Comparison of ENCODE assay signal across 13 cellular contexts in the genomic region with DNA sequence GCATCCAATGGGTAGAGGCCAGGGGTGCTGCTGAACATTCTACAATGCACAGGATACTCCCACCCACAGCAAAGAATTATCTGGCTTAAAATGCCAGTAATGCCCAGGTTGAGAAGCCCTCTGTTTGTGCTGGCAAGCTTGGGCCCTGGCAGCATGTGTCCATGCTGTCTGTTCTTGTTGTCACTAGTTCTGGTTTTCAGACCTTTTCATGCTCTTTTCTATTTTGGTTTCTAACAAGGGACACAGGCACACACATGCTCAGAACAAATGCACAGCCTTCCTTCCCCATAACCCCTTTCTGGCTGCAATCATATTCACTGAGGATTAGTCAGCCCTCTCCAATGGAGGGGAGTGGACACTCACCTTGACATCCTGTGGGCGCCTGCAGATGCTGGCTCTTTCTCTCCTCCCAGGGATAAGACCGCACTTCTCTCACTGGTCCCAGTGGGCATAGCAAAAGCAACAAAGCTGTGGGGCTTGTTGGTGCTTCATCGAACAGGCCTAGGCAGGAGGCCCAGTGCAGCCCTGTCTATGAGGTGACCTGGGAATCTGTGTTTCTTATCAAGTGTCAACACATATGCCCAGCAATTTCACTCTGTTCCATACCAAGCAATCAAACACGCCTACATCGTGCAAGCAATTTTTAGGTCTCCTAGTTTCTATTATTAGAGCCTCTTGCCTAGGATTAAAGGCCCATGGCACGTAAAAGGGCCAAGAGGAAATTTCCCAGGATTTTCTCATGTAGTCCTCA.
DNase-seq lines count a peak whose midpoint lies in the region; ATAC-seq and TF ChIP-seq lines count a peak whose summit lies in the region.
"Had no signal": no experiment of that assay in that cellular context is flagged by ENCODE, and none has a peak within 500 bp of the region (broad histone marks: within the 10 kb centered on the region; RNA-seq: fewer than 3 reads in every experiment).

No MANE protein-coding gene starts in this region.

- peak overlapping the region; percentile 3 for H3K27ac Mint-ChIP-seq in stimulated activated naive B cell treated with anti-CD40 and anti-IgM and Interleukin-4, amounts not matched to agents 10 μg/mL and 1 μg/mL and 100 μg/mL, for 72 hours

- no peak for TF ChIP-seq CTCF in HEK293 (tag by site-specific recombination; IDR thresholded peaks at IDR 0.05)
- TF ChIP-seq CTCF in adrenal gland (IDR thresholded peaks at IDR 0.05), result no peak

- H3K36me3 ChIP-seq in HEK293 (ENCODE audit: control insufficient read depth in 2 of 2, insufficient read depth in 1 of 2, low read length in 2 of 2) (no peaks in the 10 kb centered on the region), adrenal gland (replicated peaks in 1 of 2) (no peaks in the 10 kb centered on the region)
- H3K36me3 ChIP-seq: SJCRH30 had no signal

- TF ChIP-seq POLR2A in adrenal gland (IDR thresholded peaks at IDR 0.05) (no peak), erythroblast (IDR thresholded peaks at IDR 0.05; ENCODE audit: low read length) (no peak)

- DNase-seq in stimulated activated naive B cell treated with anti-CD40 and anti-IgM and Interleukin-4, amounts not matched to agents 10 μg/mL and 1 μg/mL and 100 μg/mL, for 72 hours, result no peak
- DNase-seq in adrenal gland (no peak), erythroblast (lab: John Stamatoyannopoulos, UW) (no peak)
- DNase-seq: DMS53; NCI-H1092 treated with DMSO at 0.1 percent for 48 hours; NCI-H187; NK-92 treated with Interleukin-12 subunit alpha and Interleukin-12 subunit beta, amount 100 ng/mL, for 24 hours; SJCRH30 had no signal

- H3K4me1 Mint-ChIP-seq in stimulated activated naive B cell treated with anti-CD40 and anti-IgM and Interleukin-4, amounts not matched to agents 10 μg/mL and 1 μg/mL and 100 μg/mL, for 72 hours, result peaks cover 4 to 6% of the 10 kb centered on the region in 2 donors

- peaks cover 6 to 8% of the 10 kb centered on the region in 2 donors for H3K27me3 Mint-ChIP-seq in stimulated activated naive B cell treated with anti-CD40 and anti-IgM and Interleukin-4, amounts not matched to agents 10 μg/mL and 1 μg/mL and 100 μg/mL, for 72 hours

- H3K4me1 ChIP-seq in HEK293 (ENCODE audit: control insufficient read depth, insufficient read depth, low read length) (peaks cover 21% of the 10 kb centered on the region), adrenal gland (replicated peaks in 1 of 2) (no peaks in the 10 kb centered on the region)

- ATAC-seq in esophagus mucosa (peak; percentile 33), HG02588 (IDR thresholded peaks at IDR 0.05; ENCODE audit: unreplicated experiment) (no peak)
- ATAC-seq in stimulated activated naive B cell treated with anti-CD40 and anti-IgM and Interleukin-4, amounts not matched to agents 10 μg/mL and 1 μg/mL and 100 μg/mL, for 72 hours (replicated peaks), result no peak

- no peak overlapping the region for H3K27ac ChIP-seq in HEK293 (ENCODE audit: extremely low read depth, low read depth, low read length)
- H3K27ac ChIP-seq in angular gyrus (ENCODE audit: low read depth, low read length), result peak overlapping the region; percentile 59
- no peak overlapping the region for H3K27ac ChIP-seq in adrenal gland
- H3K27ac ChIP-seq: SJCRH30 had no signal

- POLR2A ChIA-PET in HEK293 (lab: Yijun Ruan, JAX), result no interaction called here

- WGBS in adrenal gland, 4 donors, result 82 to 92% (median 87%) methylated on average over 6 of the region's 6 CpGs

- H3K9me3 ChIP-seq in HEK293 (ENCODE audit: control insufficient read depth, insufficient read depth, low read depth, low read length) (no peaks in the 10 kb centered on the region), adrenal gland (replicated peaks in 1 of 3) (no peaks in the 10 kb centered on the region)

- no peak overlapping the region for H3K4me3 Mint-ChIP-seq in stimulated activated naive B cell treated with anti-CD40 and anti-IgM and Interleukin-4, amounts not matched to agents 10 μg/mL and 1 μg/mL and 100 μg/mL, for 72 hours
- H3K4me3 Mint-ChIP-seq: CD14-positive monocyte had no signal

- CTCF ChIA-PET in HEK293 (lab: Yijun Ruan, JAX), result interaction anchor here (0.6 to 1.3 kb wide), 2 partner anchors 11 to 124 kb away, joined by 3 read pairs; no protein-coding TSS in a partner anchor

- no peaks in the 10 kb centered on the region for H3K27me3 ChIP-seq in adrenal gland
- H3K27me3 ChIP-seq: SJCRH30 had no signal

- intact Hi-C loops in adrenal gland (cut with DNase I), result no loop called here

- peaks cover 0 to 4% of the 10 kb centered on the region in 2 donors for H3K9me3 Mint-ChIP-seq in stimulated activated naive B cell treated with anti-CD40 and anti-IgM and Interleukin-4, amounts not matched to agents 10 μg/mL and 1 μg/mL and 100 μg/mL, for 72 hours

- H3K36me3 Mint-ChIP-seq in stimulated activated naive B cell treated with anti-CD40 and anti-IgM and Interleukin-4, amounts not matched to agents 10 μg/mL and 1 μg/mL and 100 μg/mL, for 72 hours, result no peaks in the 10 kb centered on the region
- H3K36me3 Mint-ChIP-seq: CD14-positive monocyte had no signal

- no peak overlapping the region for H3K4me3 ChIP-seq in HEK293 (ENCODE audit: low read depth, low read length)
- H3K4me3 ChIP-seq in adrenal gland, result no peak overlapping the region
- H3K4me3 ChIP-seq: SJCRH30 had no signal

TF ChIP-seq in HEK293, 187 proteins besides CTCF, POLR2A, EP300 and RAD21:
- TF ChIP-seq ZNF677 (tag by site-specific recombination; IDR thresholded peaks at IDR 0.05), result peak; percentile 94
- TF ChIP-seq ZNF530 (tag by site-specific recombination; IDR thresholded peaks at IDR 0.05; ENCODE audit: low read depth), result no peak
TF ChIP-seq in HEK293: peak in this region for 1.
